Comparison of ENCODE assay signal across 15 cellular contexts in the genomic region with DNA sequence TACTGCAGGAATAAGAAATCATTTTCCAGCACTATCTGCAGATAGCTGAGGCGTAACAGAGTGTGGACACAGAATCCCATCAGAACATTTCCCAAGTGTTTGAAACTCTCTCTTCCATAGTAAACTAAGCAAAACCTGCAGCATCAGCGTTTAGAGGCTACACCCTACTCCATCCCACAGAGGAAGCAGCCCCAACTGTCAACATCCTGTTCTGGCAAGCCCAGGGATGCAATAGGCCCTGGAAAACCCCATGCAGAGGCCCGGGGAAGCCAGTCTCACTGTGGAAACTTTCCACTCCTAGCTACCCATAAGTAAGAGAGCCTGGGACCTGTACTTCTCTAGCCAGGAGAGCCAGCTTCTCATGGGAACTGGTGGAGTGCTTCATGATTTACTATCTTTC.
DNase-seq lines count a peak whose midpoint lies in the region; ATAC-seq and TF ChIP-seq lines count a peak whose summit lies in the region.
"Had no signal": no experiment of that assay in that cellular context is flagged by ENCODE, and none has a peak within 500 bp of the region (broad histone marks: within the 10 kb centered on the region; RNA-seq: fewer than 3 reads in every experiment).

No MANE protein-coding gene starts in this region.

- H3K9me3 ChIP-seq in right lobe of liver: no peaks in the 10 kb centered on the region
- H3K9me3 ChIP-seq in ascending aorta: no peaks in the 10 kb centered on the region
- H3K9me3 ChIP-seq: ovary, thoracic aorta had no signal

- H3K36me3 ChIP-seq in right lobe of liver: no peaks in the 10 kb centered on the region
- H3K36me3 ChIP-seq in ascending aorta: no peaks in the 10 kb centered on the region
- H3K36me3 ChIP-seq: ovary, thoracic aorta had no signal

- H3K27ac Mint-ChIP-seq in CD14-positive monocyte: peak overlapping the region; percentile 60 to 90 (median 88)
- no peak overlapping the region for H3K27ac Mint-ChIP-seq in HFFc6
- H3K27ac Mint-ChIP-seq: GM23338 had no signal

- no peak overlapping the region for H3K4me3 ChIP-seq in cardiac fibroblast (replicated peaks in 1 of 2; ENCODE audit: low read depth in 2 of 2, low read length in 2 of 2)
- no peak overlapping the region for H3K4me3 ChIP-seq in right lobe of liver
- no peak overlapping the region for H3K4me3 ChIP-seq in ascending aorta
- H3K4me3 ChIP-seq: GM23338, ovary, thoracic aorta had no signal

- ATAC-seq in right lobe of liver: peak; percentile 66 to 82 (median 74)
- ATAC-seq: GM23338, SK-N-SH treated with all-trans-retinoic acid at 6 μM for 48 hours had no signal

- intact Hi-C loops in CD14-positive monocyte (cut with micrococcal nuclease) (no loop called here), right lobe of liver (cut with DNase I) (no loop called here), head of caudate nucleus (cut with DNase I) (no loop called here), ascending aorta (cut with DNase I) (no loop called here)

- peaks cover 0 to 6% (median 2%) of the 10 kb centered on the region in 4 donors for H3K4me1 ChIP-seq in right lobe of liver
- H3K4me1 ChIP-seq in ascending aorta: peaks cover 0 to 4% of the 10 kb centered on the region in 2 donors

- no peak for TF ChIP-seq POLR2A in right lobe of liver (IDR thresholded peaks at IDR 0.05)

- H3K4me1 Mint-ChIP-seq in CD14-positive monocyte (peaks cover 84% of the 10 kb centered on the region), HFFc6 (ENCODE audit: low read depth) (peaks cover 17% of the 10 kb centered on the region)

- H3K27me3 ChIP-seq in right lobe of liver (no peaks in the 10 kb centered on the region), ascending aorta (no peaks in the 10 kb centered on the region)
- H3K27me3 ChIP-seq: ovary had no signal

- H3K4me3 Mint-ChIP-seq in CD14-positive monocyte (peak overlapping the region in 1 of 2 donors; percentile 65), HFFc6 (no peak overlapping the region)
- H3K4me3 Mint-ChIP-seq: GM23338 had no signal

- 67% methylated on average over 1 of the region's 3 CpGs for WGBS in right lobe of liver (ENCODE audit: insufficient coverage, low coverage, low lambda C conversion rate, missing lambda C conversion rate)

- peaks cover 0 to 10% of the 10 kb centered on the region in 2 donors for H3K36me3 Mint-ChIP-seq in CD14-positive monocyte
- no peaks in the 10 kb centered on the region for H3K36me3 Mint-ChIP-seq in HFFc6 (ENCODE audit: low read depth)

- H3K9me3 Mint-ChIP-seq in CD14-positive monocyte (peaks cover 0 to 2% (median 0%) of the 10 kb centered on the region in 7 donors), HFFc6 (no peaks in the 10 kb centered on the region)
- H3K9me3 Mint-ChIP-seq: GM23338 had no signal

- peak; percentile 62 for DNase-seq in CD14-positive monocyte (ENCODE audit: low spot score)
- DNase-seq in MV-4-11 (lab: John Stamatoyannopoulos, UW): peak; percentile 71
- DNase-seq in cardiac fibroblast (ENCODE audit: low read depth in 2 of 2): peak; percentile 19 to 20
- DNase-seq in right lobe of liver: no peak
- DNase-seq in head of caudate nucleus: no peak
- no peak for DNase-seq in HFFc6
- no peak for DNase-seq in NCI-H128 (lab: John Stamatoyannopoulos, UW; ENCODE audit: unreplicated experiment)
- no peak for DNase-seq in ascending aorta (ENCODE audit: low spot score in 2 of 2)
- DNase-seq: kidney, NCI-H446 treated with DMSO at 0.1 percent for 48 hours, ovary had no signal

- TF ChIP-seq CTCF in CD14-positive monocyte (IDR thresholded peaks at IDR 0.05): no peak
- TF ChIP-seq CTCF in cardiac fibroblast (IDR thresholded peaks at IDR 0.05; ENCODE audit: low read depth, low read length): no peak
- no peak for TF ChIP-seq CTCF in right lobe of liver (IDR thresholded peaks at IDR 0.05)
- no peak for TF ChIP-seq CTCF in HFFc6 (IDR thresholded peaks at IDR 0.05)
- no peak for TF ChIP-seq CTCF in ascending aorta (IDR thresholded peaks at IDR 0.05)

- H3K27me3 Mint-ChIP-seq in CD14-positive monocyte (ENCODE audit: low read depth in 3 of 3) (no peaks in the 10 kb centered on the region), HFFc6 (ENCODE audit: insufficient read depth) (peaks cover 17% of the 10 kb centered on the region)

- peak overlapping the region in 1 of 3 donors; percentile 8 for H3K27ac ChIP-seq in right lobe of liver
- no peak overlapping the region for H3K27ac ChIP-seq in ascending aorta
- H3K27ac ChIP-seq: C4-2B, ovary, thoracic aorta had no signal

Comparison
In these comparisons a context has a peak if more than half of its experiments do, and no peak if none do; other contexts are left out.
1. DNase-seq: peak in CD14-positive monocyte (single experiment), MV-4-11 (single experiment) and cardiac fibroblast (2 of 2); none in right lobe of liver (0 of 3), head of caudate nucleus (0 of 42), HFFc6 (single experiment), NCI-H128 (single experiment) and ascending aorta (0 of 2).